ENCODE assay signal across 9 cellular contexts in the genomic region with DNA sequence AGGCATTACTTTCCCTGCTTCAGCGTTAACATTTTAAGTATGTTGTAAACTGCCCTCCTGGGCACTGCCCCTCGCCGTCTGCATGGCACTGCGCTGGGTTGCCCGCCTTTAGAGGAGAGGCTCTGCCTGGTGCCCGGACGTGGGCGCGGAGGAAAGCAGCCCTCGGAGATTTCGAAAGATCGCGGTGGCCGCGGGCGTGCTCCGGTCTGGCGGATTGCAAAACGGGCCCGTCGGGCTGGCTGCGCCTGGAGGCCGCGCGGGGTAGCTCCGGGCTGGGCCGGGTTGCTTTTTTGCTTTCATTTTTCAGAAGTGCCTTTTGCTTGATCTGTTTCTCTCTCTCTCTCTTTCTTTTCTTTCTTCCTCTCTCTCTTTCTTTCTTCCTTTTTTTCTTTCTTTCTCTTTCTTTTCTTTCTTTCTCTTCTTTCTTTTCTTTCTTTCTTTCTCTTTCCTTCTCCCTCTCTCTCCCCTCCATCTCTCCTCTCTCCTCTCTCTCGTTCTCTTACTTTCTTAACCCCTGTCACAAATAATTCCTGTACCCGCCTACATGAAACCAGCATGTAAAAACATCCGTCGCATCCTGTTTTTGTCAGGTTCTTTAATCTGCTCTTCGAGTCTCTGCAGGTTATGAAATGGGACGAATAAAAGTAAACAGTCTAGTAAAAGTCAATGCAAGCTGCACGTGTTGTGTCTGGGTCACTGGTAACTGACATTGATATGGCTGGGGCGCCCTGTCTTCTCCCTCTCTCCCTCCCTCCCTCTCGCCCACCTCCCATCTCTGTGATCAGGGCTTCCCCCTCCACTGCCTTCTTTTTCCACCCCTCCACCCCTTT. TPM values are rescaled to one million over a fixed set of nuclear protein-coding genes. Genes with fewer than 3 reads are reported as not detected.
DNase-seq lines count a peak whose midpoint lies in the region; ATAC-seq, FAIRE-seq and TF ChIP-seq lines count a peak whose summit lies in the region.
"Had no signal": no experiment of that assay in that cellular context is flagged by ENCODE, and none has a peak within 500 bp of the region (broad histone marks: within the 10 kb centered on the region; RNA-seq: fewer than 3 reads in every experiment).

No MANE protein-coding gene starts in this region.

- intact Hi-C loops in heart right ventricle (cut with DNase I): loop anchor here in 6 of 10 donors (5.0 to 10.0 kb wide), 4 partner anchors 390 to 755 kb away; no protein-coding TSS in a partner anchor

- H3K36me3 Mint-ChIP-seq in activated naive CD4-positive, alpha-beta T cell treated with anti-CD3 and anti-CD28 coated beads, Interleukin-2, amount 50 U/mL, for 24 hours: peaks cover 3% of the 10 kb centered on the region
- no peaks in the 10 kb centered on the region for H3K36me3 Mint-ChIP-seq in progenitor cell of endocrine pancreas (ENCODE audit: insufficient read depth)

- H3K4me1 Mint-ChIP-seq in activated naive CD4-positive, alpha-beta T cell treated with anti-CD3 and anti-CD28 coated beads, Interleukin-2, amount 50 U/mL, for 24 hours: peaks cover 40% of the 10 kb centered on the region
- H3K4me1 Mint-ChIP-seq in progenitor cell of endocrine pancreas (ENCODE audit: low read depth): peaks cover 21% of the 10 kb centered on the region

- H3K9me3 ChIP-seq in heart right ventricle: no peaks in the 10 kb centered on the region

- peaks cover 0 to 7% (median 0%) of the 10 kb centered on the region in 9 donors for H3K36me3 ChIP-seq in heart right ventricle

- peaks cover 0 to 67% (median 0%) of the 10 kb centered on the region in 7 donors for H3K27me3 ChIP-seq in heart right ventricle

- peak; percentile 74 for ATAC-seq in HG03342 (IDR thresholded peaks at IDR 0.05; ENCODE audit: unreplicated experiment)
- peak; percentile 61 to 78 (median 74) for ATAC-seq in heart right ventricle

- peaks cover 37% of the 10 kb centered on the region for H3K27me3 Mint-ChIP-seq in activated naive CD4-positive, alpha-beta T cell treated with anti-CD3 and anti-CD28 coated beads, Interleukin-2, amount 50 U/mL, for 24 hours
- H3K27me3 Mint-ChIP-seq in progenitor cell of endocrine pancreas: peaks cover 31% of the 10 kb centered on the region

- peak overlapping the region; percentile 95 for H3K4me3 Mint-ChIP-seq in activated naive CD4-positive, alpha-beta T cell treated with anti-CD3 and anti-CD28 coated beads, Interleukin-2, amount 50 U/mL, for 24 hours
- peak overlapping the region; percentile 84 for H3K4me3 Mint-ChIP-seq in progenitor cell of endocrine pancreas (ENCODE audit: low read depth)

- TF ChIP-seq CTCF in heart right ventricle (IDR thresholded peaks at IDR 0.05) (peak in 4 of 9 donors; percentile 15 to 32 (median 26)), progenitor cell of endocrine pancreas (IDR thresholded peaks at IDR 0.05; ENCODE audit: unreplicated experiment) (peak; percentile 43)

- no peaks in the 10 kb centered on the region for H3K9me3 Mint-ChIP-seq in activated naive CD4-positive, alpha-beta T cell treated with anti-CD3 and anti-CD28 coated beads, Interleukin-2, amount 50 U/mL, for 24 hours
- no peaks in the 10 kb centered on the region for H3K9me3 Mint-ChIP-seq in progenitor cell of endocrine pancreas (ENCODE audit: low read depth)

- 1% methylated on average over 36 of the region's 36 CpGs for WGBS in heart right ventricle, 2 donors

- DNase-seq in CD1c-positive myeloid dendritic cell (ENCODE audit: extremely low spot score) (peak; percentile 93), GM19239 (ENCODE audit: insufficient read length, low spot score) (peak; percentile 70), RPMI7951 (ENCODE audit: low read depth) (peak; percentile 65), heart right ventricle (peak; percentile 48 to 80), progenitor cell of endocrine pancreas (ENCODE audit: low spot score, unreplicated experiment) (peak; percentile 45), midbrain (lab: John Stamatoyannopoulos, UW) (no peak)

- FAIRE-seq in GM19239 (lab: Jason Lieb, UNC): no peak

- peak overlapping the region; percentile 70 for H3K27ac Mint-ChIP-seq in activated naive CD4-positive, alpha-beta T cell treated with anti-CD3 and anti-CD28 coated beads, Interleukin-2, amount 50 U/mL, for 24 hours
- H3K27ac Mint-ChIP-seq in progenitor cell of endocrine pancreas: no peak overlapping the region

- H3K27ac ChIP-seq in heart right ventricle: peak overlapping the region in 8 of 10 donors; percentile 0 to 71 (median 38)

- peak overlapping the region; percentile 7 to 85 (median 66) for H3K4me3 ChIP-seq in heart right ventricle

- H3K4me1 ChIP-seq in heart right ventricle: peaks cover 0 to 40% (median 21%) of the 10 kb centered on the region in 9 donors

RNA-seq across cellular contexts. Expression of a gene that starts 1.7 kb away (rescaled TPM):
- total RNA-seq in RPMI7951 (2014; rRNA removed; shearing (Covaris generic)): 1.2 and 1.6 TPM in 2 replicates
- total RNA-seq in heart right ventricle (1 to 10 TPM in 6 of 10 donors, under 1 TPM in 4; 0.57 to 9.2 (median 2.1) TPM), progenitor cell of endocrine pancreas (1.7 and 2.3 TPM in 2 replicates)
- polyA plus RNA-seq in heart right ventricle: 1 to 10 TPM in 1 of 2 donors, under 1 TPM in 1; 0.74 to 6.3 TPM
- total RNA-seq: T-helper 2 cell treated with Interferon-gamma antibody and Interleukin-4, amounts not matched to agents 100 ng/mL and 5 ng/mL, for 36 hours had no signal
